Comparison of ENCODE assay signal across 8 cellular contexts in genomic region chr12:57459750-57460400, GRCh38. TPM values are rescaled to one million over a fixed set of nuclear protein-coding genes. Genes with fewer than 3 reads are reported as not detected.
DNase-seq lines count a peak whose midpoint lies in the region; ATAC-seq and TF ChIP-seq lines count a peak whose summit lies in the region.

Gene GLI1, plus strand, starts transcription at chr12:57459785. Its CDS starts 3,907 bp downstream, at chr12:57463692.

- no peaks in the 10 kb centered on the region for H3K79me2 ChIP-seq in DOHH2 (ENCODE audit: control insufficient read depth, low read length)

- H3K4me1 ChIP-seq in DOHH2 (ENCODE audit: control insufficient read depth, low read length) (peaks cover 48% of the 10 kb centered on the region), mucosa of descending colon (ENCODE audit: low read depth) (peaks cover 27% of the 10 kb centered on the region)

- H4K20me1 ChIP-seq in DOHH2 (ENCODE audit: control insufficient read depth, insufficient read depth, low read depth, low read length), result no peaks in the 10 kb centered on the region

- peak within 1 kb of the TSS; percentile 75 for H3K27ac ChIP-seq in DOHH2 (ENCODE audit: low read depth, low read length)

- peaks cover 5% of the 10 kb centered on the region; the same call in 1 of the 2 replicates for H3K27me3 ChIP-seq in DOHH2 (ENCODE audit: control insufficient read depth, low read length)

- H3K9me3 ChIP-seq in DOHH2 (ENCODE audit: control insufficient read depth, insufficient read depth, low read length), result no peaks in the 10 kb centered on the region
- H3K9me3 ChIP-seq in mucosa of descending colon, result no peaks in the 10 kb centered on the region

- H3K36me3 ChIP-seq in DOHH2 (ENCODE audit: control insufficient read depth, low read length) (no peaks in the 10 kb centered on the region), mucosa of descending colon (ENCODE audit: low read depth) (no peaks in the 10 kb centered on the region)

- intact Hi-C loops in mucosa of descending colon (cut with DNase I, micrococcal nuclease), result loop anchor here (10.0 kb wide), 3 partner anchors 155 to 195 kb away; no protein-coding TSS in a partner anchor

- H3K4me3 ChIP-seq in DOHH2 (ENCODE audit: low read length) (peak within 1 kb of the TSS; percentile 83), LNCaP clone FGC (ENCODE audit: low read depth, low read length) (peak within 1 kb of the TSS; percentile 78), mucosa of descending colon (peak within 1 kb of the TSS; percentile 22)

- ATAC-seq in mucosa of descending colon, result no peak

- TF ChIP-seq CTCF in DOHH2 (IDR thresholded peaks at IDR 0.05; ENCODE audit: low read depth, low read length, poor library complexity, severe bottlenecking), result no peak
- TF ChIP-seq CTCF in LNCaP clone FGC (IDR thresholded peaks at IDR 0.05; ENCODE audit: control insufficient read depth, extremely low read depth, insufficient read depth), result no peak
- TF ChIP-seq CTCF in mucosa of descending colon (IDR thresholded peaks at IDR 0.05), result no peak

- no peaks in the 10 kb centered on the region for H3K9me2 ChIP-seq in DOHH2 (replicated peaks; ENCODE audit: control insufficient read depth, low read length)

- DNase-seq in LNCaP clone FGC (ENCODE audit: low read depth) (no peak), dedifferentiated amniotic fluid mesenchymal stem cell (ENCODE audit: extremely low spot score) (peak; percentile 38), mucosa of descending colon (peak in 2 of 3 donors; percentile 47 to 59), activated gamma-delta T cell (lab: John Stamatoyannopoulos, UW) (no peak), NCI-H2107 (lab: John Stamatoyannopoulos, UW) (no peak)
- DNase-seq in activated CD4-positive, CD25-positive, alpha-beta regulatory T cell treated with anti-CD3 and anti-CD28 coated beads, Interleukin-2, amount 50 U/mL, for 72 hours, result no peak
- DNase-seq in NK-92 treated with Interleukin-12 subunit alpha and Interleukin-12 subunit beta, amount 100 ng/mL, for 24 hours (lab: John Stamatoyannopoulos, UW), result no peak

- H3F3A ChIP-seq in DOHH2 (ENCODE audit: control insufficient read depth, insufficient read depth), result peaks cover 19% of the 10 kb centered on the region; the same call in 1 of the 2 replicates

- H3K4me2 ChIP-seq in DOHH2 (ENCODE audit: low read length), result peak within 1 kb of the TSS; percentile 92

RNA-seq across cellular contexts. Expression of gene GLI1, which starts in this region (rescaled TPM):
- 1 to 10 TPM in 2 of 3 donors, under 1 TPM in 1; 0.46 to 2.0 (median 1.9) TPM for total RNA-seq in mucosa of descending colon

Comparison
In these comparisons a context has a peak if more than half of its experiments do, and no peak if none do; other contexts are left out.
1. H3K4me3 ChIP-seq: peak in every context shown above with its lines; median percentile 83 in DOHH2; 78 in LNCaP clone FGC; 22 in mucosa of descending colon.
2. DNase-seq: peak in dedifferentiated amniotic fluid mesenchymal stem cell (single experiment) and mucosa of descending colon (2 of 3); none in LNCaP clone FGC (single experiment), activated gamma-delta T cell (single experiment), NCI-H2107 (single experiment), activated CD4-positive, CD25-positive, alpha-beta regulatory T cell treated with anti-CD3 and anti-CD28 coated beads, Interleukin-2, amount 50 U/mL, for 72 hours (single experiment) and NK-92 treated with Interleukin-12 subunit alpha and Interleukin-12 subunit beta, amount 100 ng/mL, for 24 hours (single experiment).